14 cellular contexts compared by ENCODE assay signal in genomic region chr19:5937550-5937949, GRCh38.
"Had no signal": no experiment of that assay in that cellular context is flagged by ENCODE, and none has a peak within 500 bp of the region (broad histone marks: within the 10 kb centered on the region; RNA-seq: fewer than 3 reads in every experiment).

No MANE protein-coding gene starts in this region.

- H3K4me1 Mint-ChIP-seq: activated naive CD4-positive, alpha-beta T cell treated with anti-CD3 and anti-CD28 coated beads, Interleukin-2, amount 10 ng/mL, durations not matched to agents 7 days and 5 days had no signal

- H3K4me3 Mint-ChIP-seq: activated CD8-positive, alpha-beta T cell treated with anti-CD3 and anti-CD28 coated beads, Interleukin-2, amount 10 ng/mL, durations not matched to agents 7 days and 5 days; activated naive CD4-positive, alpha-beta T cell treated with anti-CD3 and anti-CD28 coated beads, Interleukin-2, amount 10 ng/mL, durations not matched to agents 7 days and 5 days; naive thymus-derived CD8-positive, alpha-beta T cell; stimulated activated naive CD8-positive, alpha-beta T cell treated with anti-CD3 and anti-CD28 coated beads, Interleukin-15, Interleukin-2, amounts not matched to agents 100 ng/mL and 50 ng/mL, for 24 hours had no signal

- H3K27ac Mint-ChIP-seq: activated CD8-positive, alpha-beta T cell treated with anti-CD3 and anti-CD28 coated beads, Interleukin-2, amount 10 ng/mL, durations not matched to agents 7 days and 5 days; activated naive CD4-positive, alpha-beta T cell treated with anti-CD3 and anti-CD28 coated beads, Interleukin-2, amount 10 ng/mL, durations not matched to agents 7 days and 5 days; activated T-helper 2 cell treated with anti-CD3 and anti-CD28 coated beads, Interferon-gamma antibody, Interleukin-2, Interleukin-4, amounts not matched to agents 10 μg/mL and 5 μg/mL and 100 μg/mL, durations not matched to agents 14 hours and 24 hours and 36 hours; stimulated activated naive CD8-positive, alpha-beta T cell treated with anti-CD3 and anti-CD28 coated beads, Interleukin-15, Interleukin-2, amounts not matched to agents 100 ng/mL and 50 ng/mL, for 24 hours had no signal

- H3K4me1 ChIP-seq: foreskin keratinocyte had no signal

- H3K4me3 ChIP-seq: body of pancreas, esophagus squamous epithelium had no signal

- ATAC-seq: body of pancreas; foreskin keratinocyte; naive thymus-derived CD8-positive, alpha-beta T cell had no signal

- H3K9me3 ChIP-seq: body of pancreas, esophagus squamous epithelium had no signal

- DNase-seq: activated CD4-positive, alpha-beta T cell treated with anti-CD3 and anti-CD28 coated beads for 48 hours; activated CD8-positive, alpha-beta T cell treated with anti-CD3 and anti-CD28 coated beads, Interleukin-2, amount 10 ng/mL, durations not matched to agents 7 days and 5 days; activated naive CD4-positive, alpha-beta T cell treated with anti-CD3 and anti-CD28 coated beads, Interleukin-2, amount 10 ng/mL, durations not matched to agents 7 days and 5 days; amniotic stem cell; esophagus squamous epithelium; foreskin keratinocyte; head of caudate nucleus; naive thymus-derived CD8-positive, alpha-beta T cell; stimulated activated CD4-positive, alpha-beta T cell treated with anti-CD3 and anti-CD28 coated beads, Interleukin-4, amount 100 ng/mL, for 1 hour; stimulated activated CD8-positive, alpha-beta memory T cell treated with anti-CD3 and anti-CD28 coated beads, Interleukin-4, amount 100 ng/mL, for 48 hours; WERI-Rb-1 had no signal

- H3K27ac ChIP-seq: body of pancreas, esophagus squamous epithelium, foreskin keratinocyte, WERI-Rb-1 had no signal

- H3K9me3 Mint-ChIP-seq: activated naive CD4-positive, alpha-beta T cell treated with anti-CD3 and anti-CD28 coated beads, Interleukin-2, amount 10 ng/mL, durations not matched to agents 7 days and 5 days; activated T-helper 2 cell treated with anti-CD3 and anti-CD28 coated beads, Interferon-gamma antibody, Interleukin-2, Interleukin-4, amounts not matched to agents 10 μg/mL and 5 μg/mL and 100 μg/mL, durations not matched to agents 14 hours and 24 hours and 36 hours; naive thymus-derived CD8-positive, alpha-beta T cell; stimulated activated naive CD8-positive, alpha-beta T cell treated with anti-CD3 and anti-CD28 coated beads, Interleukin-15, Interleukin-2, amounts not matched to agents 100 ng/mL and 50 ng/mL, for 24 hours had no signal

- H3K27me3 Mint-ChIP-seq: activated naive CD4-positive, alpha-beta T cell treated with anti-CD3 and anti-CD28 coated beads, Interleukin-2, amount 10 ng/mL, durations not matched to agents 7 days and 5 days; naive thymus-derived CD8-positive, alpha-beta T cell; stimulated activated naive CD8-positive, alpha-beta T cell treated with anti-CD3 and anti-CD28 coated beads, Interleukin-15, Interleukin-2, amounts not matched to agents 100 ng/mL and 50 ng/mL, for 24 hours had no signal

- H3K27me3 ChIP-seq: body of pancreas, esophagus squamous epithelium, foreskin keratinocyte had no signal
